ENCODE assay signal across 17 cellular contexts in genomic region chr12:41108032-41108431, GRCh38.
A peak's percentile ranks its signal among the peaks of the same experiment; 100 is the strongest.
DNase-seq lines count a peak whose midpoint lies in the region; ATAC-seq and TF ChIP-seq lines count a peak whose summit lies in the region.
"Had no signal": no experiment of that assay in that cellular context is flagged by ENCODE, and none has a peak within 500 bp of the region (broad histone marks: within the 10 kb centered on the region; RNA-seq: fewer than 3 reads in every experiment).

No MANE protein-coding gene starts in this region.

- no peaks in the 10 kb centered on the region for H4K20me1 ChIP-seq in H9 (ENCODE audit: control insufficient read depth, insufficient read depth, insufficient read length)

- no peak overlapping the region for H3K18ac ChIP-seq in H9 (ENCODE audit: insufficient read length, low read depth, low read length)

- H3K56ac ChIP-seq in H9 (ENCODE audit: insufficient read length, low read depth, low read length) = no peak overlapping the region

- H2BK5ac ChIP-seq in H9 (ENCODE audit: insufficient read length, low read length) = no peak overlapping the region

- no peaks in the 10 kb centered on the region for H3K79me1 ChIP-seq in H9 (ENCODE audit: insufficient read depth, low read depth, low read length, poor library complexity, severe bottlenecking)

- TF ChIP-seq EP300 in sigmoid colon (IDR thresholded peaks at IDR 0.05) = peak in 1 of 4 donors; percentile 41

- no peak overlapping the region for H3K27ac Mint-ChIP-seq in H9
- H3K27ac Mint-ChIP-seq: CD4-positive, CD25-positive, alpha-beta regulatory T cell; IgD-negative memory B cell had no signal

- H4K91ac ChIP-seq in H9 (ENCODE audit: insufficient read length, low read depth, low read length) = no peak overlapping the region

- in situ Hi-C loops in G401 (cut with HindIII; ENCODE audit: low sequenced_read_pairs) = no loop called here

- no peaks in the 10 kb centered on the region for H3K36me3 Mint-ChIP-seq in H9 (ENCODE audit: insufficient read depth in 1 of 3, low read depth in 3 of 3)
- H3K36me3 Mint-ChIP-seq: CD4-positive, CD25-positive, alpha-beta regulatory T cell; IgD-negative memory B cell had no signal

- no peak overlapping the region for H4K5ac ChIP-seq in H9 (ENCODE audit: insufficient read length, low read depth, low read length)

- H3K36me3 ChIP-seq in adipocyte (ENCODE audit: control insufficient read depth, insufficient read depth, low read length, severe bottlenecking) = no peaks in the 10 kb centered on the region
- no peaks in the 10 kb centered on the region for H3K36me3 ChIP-seq in sigmoid colon

- H2BK20ac ChIP-seq in H9 (ENCODE audit: low read depth, low read length, poor library complexity, severe bottlenecking) = no peak overlapping the region

- H3K9me3 Mint-ChIP-seq in H9 = no peaks in the 10 kb centered on the region; a peak in 1 of 5 replicates

- DNase-seq in G401 (ENCODE audit: low spot score) (peak; percentile 20), adipocyte (ENCODE audit: low read depth) (peak; percentile 27), medulla oblongata (ENCODE audit: extremely low spot score) (peak; percentile 66), sigmoid colon (peak; percentile 81), ureter (ENCODE audit: low spot score) (no peak), dedifferentiated amniotic fluid mesenchymal stem cell (ENCODE audit: extremely low spot score) (no peak), H9 (no peak)
- DNase-seq: AML-193; CD4-positive, CD25-positive, alpha-beta regulatory T cell; DMS79; MV-4-11; NCI-H1417 treated with DMSO at 0.1 percent for 48 hours; NCI-H2029 treated with DMSO at 0.1 percent for 48 hours; SIG-M5 had no signal

- H3K9ac ChIP-seq in adipocyte (ENCODE audit: low read length) = no peak overlapping the region
- no peak overlapping the region for H3K9ac ChIP-seq in H9 (ENCODE audit: extremely low read depth, insufficient read length, low read length)

- no peak overlapping the region for H2BK12ac ChIP-seq in H9 (ENCODE audit: insufficient read length, low read depth, low read length)

- H2BK15ac ChIP-seq in H9 (ENCODE audit: low read depth, low read length) = no peak overlapping the region

- H3K4me3 ChIP-seq in adipocyte (ENCODE audit: low read length) = peak overlapping the region; percentile 6
- H3K4me3 ChIP-seq in sigmoid colon = no peak overlapping the region

- H3K4me1 ChIP-seq in adipocyte (ENCODE audit: control insufficient read depth, insufficient read depth, low read length) = peaks cover 23% of the 10 kb centered on the region
- peaks cover 0 to 36% (median 19%) of the 10 kb centered on the region in 4 donors for H3K4me1 ChIP-seq in sigmoid colon
- no peaks in the 10 kb centered on the region for H3K4me1 ChIP-seq in H9 (ENCODE audit: insufficient read depth, low read length)

- no peaks in the 10 kb centered on the region for H3K4me1 Mint-ChIP-seq in H9
- H3K4me1 Mint-ChIP-seq: CD4-positive, CD25-positive, alpha-beta regulatory T cell; IgD-negative memory B cell had no signal

- no peak overlapping the region for H3K4me2 ChIP-seq in H9 (ENCODE audit: insufficient read depth, insufficient read length, low read length)

- no peak for TF ChIP-seq CTCF in sigmoid colon (IDR thresholded peaks at IDR 0.05)
- TF ChIP-seq CTCF in H9 (conservative IDR thresholded peaks at IDR 0.05) = no peak

- H3K27me3 ChIP-seq in adipocyte (replicated peaks; ENCODE audit: control insufficient read depth, insufficient read depth, low read length) (no peaks in the 10 kb centered on the region), sigmoid colon (no peaks in the 10 kb centered on the region), H9 (ENCODE audit: insufficient read depth, low read length) (no peaks in the 10 kb centered on the region)

- TF ChIP-seq POLR2A in sigmoid colon (IDR thresholded peaks at IDR 0.05) = no peak

- no peaks in the 10 kb centered on the region for H3K27me3 Mint-ChIP-seq in H9 (ENCODE audit: low read depth)
- H3K27me3 Mint-ChIP-seq: IgD-negative memory B cell had no signal

- H3K9me3 ChIP-seq in adipocyte (ENCODE audit: control insufficient read depth, low read length) (no peaks in the 10 kb centered on the region), sigmoid colon (no peaks in the 10 kb centered on the region), H9 (ENCODE audit: control insufficient read depth, low read depth, low read length) (no peaks in the 10 kb centered on the region)

- H3K4ac ChIP-seq in H9 (ENCODE audit: low read depth, low read length) = no peak overlapping the region

- H3K79me2 ChIP-seq in H9 (ENCODE audit: insufficient read depth, low read length) = no peaks in the 10 kb centered on the region

- H3T11ph ChIP-seq in H9 (ENCODE audit: low read length) = no peak overlapping the region

- no peak for ATAC-seq in activated CD4-positive, CD25-positive, alpha-beta regulatory T cell treated with anti-CD3 and anti-CD28 coated beads, Interleukin-2, amount 50 U/mL, for 24 hours
- ATAC-seq: HCT116 had no signal

- H3K27ac ChIP-seq in sigmoid colon (peak overlapping the region in 2 of 4 donors; percentile 50 to 59), H9 (ENCODE audit: insufficient read length, low read depth, low read length) (no peak overlapping the region)

- H2BK120ac ChIP-seq in H9 (ENCODE audit: low read depth, low read length, poor library complexity, severe bottlenecking) = no peak overlapping the region

- H3K23me2 ChIP-seq in H9 (ENCODE audit: insufficient read length, low read depth, low read length, poor library complexity, severe bottlenecking) = no peaks in the 10 kb centered on the region

- H2AFZ ChIP-seq in H9 (ENCODE audit: low read length) = no peak overlapping the region

- H2AK5ac ChIP-seq in H9 (ENCODE audit: insufficient read length, low read length) = no peak overlapping the region

- no peak overlapping the region for H4K8ac ChIP-seq in H9 (replicated peaks; ENCODE audit: insufficient read length, low read depth, low read length)

- intact Hi-C loops in sigmoid colon (cut with DNase I) = loop anchor here (5.0 kb wide), 1 partner anchor 79 kb away; the partner anchor contains the start of gene PDZRN4

- no peak overlapping the region for H3K14ac ChIP-seq in H9 (ENCODE audit: insufficient read depth, low read length)

- no peak overlapping the region for H3K4me3 Mint-ChIP-seq in H9
- H3K4me3 Mint-ChIP-seq: CD4-positive, CD25-positive, alpha-beta regulatory T cell; IgD-negative memory B cell had no signal

- H3K23ac ChIP-seq in H9 (ENCODE audit: insufficient read length, low read depth, low read length) = no peak overlapping the region

- 26 to 55% methylated on average over 4 of the region's 4 CpGs for WGBS in sigmoid colon, 2 donors
- no CpG with 5 or more reads among the region's 4 CpGs for WGBS in H9 (ENCODE audit: extremely low coverage, insufficient read length, low lambda C conversion rate)

Comparison
In these comparisons a context has a peak if more than half of its experiments do, and no peak if none do; other contexts are left out.
1. DNase-seq: peak in G401 (single experiment), adipocyte (single experiment), medulla oblongata (single experiment) and sigmoid colon (single experiment); none in ureter (single experiment), dedifferentiated amniotic fluid mesenchymal stem cell (single experiment) and H9 (single experiment).